1 cellular context compared by ENCODE assay signal in the genomic region with DNA sequence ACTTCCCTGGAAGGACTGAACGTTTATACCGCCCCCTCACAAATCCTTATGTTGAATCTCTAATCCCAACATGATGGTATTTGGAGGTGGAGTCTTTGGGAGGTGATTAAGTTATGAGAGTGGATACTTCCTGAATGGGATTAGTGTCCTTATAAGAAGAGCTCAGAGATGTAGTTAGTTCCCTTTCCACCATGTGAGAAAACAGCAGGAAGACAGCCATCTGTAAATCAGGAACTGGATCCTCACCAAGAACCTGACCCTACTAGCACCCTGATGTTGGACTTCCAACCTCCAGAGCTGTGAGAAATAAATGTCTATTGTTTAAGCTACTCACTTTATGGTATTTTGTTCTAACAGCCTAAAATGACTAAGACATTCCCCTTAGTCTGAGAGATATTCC.
TF ChIP-seq lines count a peak whose summit lies in the region.

No MANE protein-coding gene starts in this region.

TF ChIP-seq in IMR-90, 13 proteins besides CTCF, POLR2A, EP300 and RAD21 (continued from another document):
- TF ChIP-seq, protein P1, sequence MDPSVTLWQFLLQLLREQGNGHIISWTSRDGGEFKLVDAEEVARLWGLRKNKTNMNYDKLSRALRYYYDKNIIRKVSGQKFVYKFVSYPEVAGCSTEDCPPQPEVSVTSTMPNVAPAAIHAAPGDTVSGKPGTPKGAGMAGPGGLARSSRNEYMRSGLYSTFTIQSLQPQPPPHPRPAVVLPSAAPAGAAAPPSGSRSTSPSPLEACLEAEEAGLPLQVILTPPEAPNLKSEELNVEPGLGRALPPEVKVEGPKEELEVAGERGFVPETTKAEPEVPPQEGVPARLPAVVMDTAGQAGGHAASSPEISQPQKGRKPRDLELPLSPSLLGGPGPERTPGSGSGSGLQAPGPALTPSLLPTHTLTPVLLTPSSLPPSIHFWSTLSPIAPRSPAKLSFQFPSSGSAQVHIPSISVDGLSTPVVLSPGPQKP (IDR thresholded peaks at IDR 0.05; ENCODE audit: borderline replicate concordance, low read depth, low read length), result no peak
- TF ChIP-seq RCOR1 (IDR thresholded peaks at IDR 0.05; ENCODE audit: insufficient replicate concordance, low read length) (no peak), BHLHE40 (IDR thresholded peaks at IDR 0.05; ENCODE audit: low read depth, low read length) (no peak), MAZ (IDR thresholded peaks at IDR 0.05; ENCODE audit: borderline replicate concordance, low read depth, low read length) (no peak), CHD1 (IDR thresholded peaks at IDR 0.05; ENCODE audit: low read depth, low read length) (no peak), MAFK (IDR thresholded peaks at IDR 0.05; ENCODE audit: low read depth, low read length) (no peak), RFX5 (IDR thresholded peaks at IDR 0.05; ENCODE audit: low read depth, low read length) (no peak)
- TF ChIP-seq, protein P2, sequence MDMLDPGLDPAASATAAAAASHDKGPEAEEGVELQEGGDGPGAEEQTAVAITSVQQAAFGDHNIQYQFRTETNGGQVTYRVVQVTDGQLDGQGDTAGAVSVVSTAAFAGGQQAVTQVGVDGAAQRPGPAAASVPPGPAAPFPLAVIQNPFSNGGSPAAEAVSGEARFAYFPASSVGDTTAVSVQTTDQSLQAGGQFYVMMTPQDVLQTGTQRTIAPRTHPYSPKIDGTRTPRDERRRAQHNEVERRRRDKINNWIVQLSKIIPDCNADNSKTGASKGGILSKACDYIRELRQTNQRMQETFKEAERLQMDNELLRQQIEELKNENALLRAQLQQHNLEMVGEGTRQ (IDR thresholded peaks at IDR 0.05; ENCODE audit: low read depth, low read length), result no peak
